ENCODE assay signal across 8 cellular contexts in genomic region chr11:63767415-63768231, GRCh38. TPM values are rescaled to one million over a fixed set of nuclear protein-coding genes. Genes with fewer than 3 reads are reported as not detected.
DNase-seq lines count a peak whose midpoint lies in the region; ATAC-seq and TF ChIP-seq lines count a peak whose summit lies in the region.

No MANE protein-coding gene starts in this region.

- H3K9me3 ChIP-seq in CD4-positive, alpha-beta memory T cell (ENCODE audit: control insufficient read depth in 1 of 2, low read length in 2 of 2), result no peaks in the 10 kb centered on the region
- no peaks in the 10 kb centered on the region for H3K9me3 ChIP-seq in HEK293 (ENCODE audit: control insufficient read depth, insufficient read depth, low read depth, low read length)

- no peaks in the 10 kb centered on the region for H3K36me3 ChIP-seq in CD4-positive, alpha-beta memory T cell (ENCODE audit: insufficient read depth, low read length)
- H3K36me3 ChIP-seq in HEK293 (ENCODE audit: control insufficient read depth in 2 of 2, insufficient read depth in 1 of 2, low read length in 2 of 2), result peaks cover 0 to 27% of the 10 kb centered on the region in 2 experiments; a peak in 1 of 3 replicates

- TF ChIP-seq CTCF in HEK293 (tag by site-specific recombination; IDR thresholded peaks at IDR 0.05), result no peak
- no peak for TF ChIP-seq CTCF in epithelial cell of proximal tubule (conservative IDR thresholded peaks at IDR 0.05; ENCODE audit: low read depth, low read length)

- peak; percentile 19 to 58 (median 34) for DNase-seq in CD4-positive, alpha-beta memory T cell
- peak; percentile 84 for DNase-seq in NCI-H69 (lab: John Stamatoyannopoulos, UW)
- peak; percentile 61 for DNase-seq in activated CD8-positive, alpha-beta memory T cell treated with anti-CD3 and anti-CD28 coated beads, Interleukin-2, amount 10 ng/mL, durations not matched to agents 7 days and 5 days
- DNase-seq in epithelial cell of proximal tubule (ENCODE audit: low read depth), result peak; percentile 18
- DNase-seq in mesenteric fat pad (ENCODE audit: low spot score), result peak; percentile 77
- peak; percentile 38 for DNase-seq in stimulated activated naive CD8-positive, alpha-beta T cell treated with anti-CD3 and anti-CD28 coated beads, Interleukin-15, Interleukin-2, amounts not matched to agents 100 U/mL and 50 U/mL, for 24 hours

- peak overlapping the region; percentile 83 to 94 for H3K4me3 ChIP-seq in CD4-positive, alpha-beta memory T cell (ENCODE audit: low read length in 2 of 2)
- peak overlapping the region; percentile 51 for H3K4me3 ChIP-seq in HEK293 (ENCODE audit: low read depth, low read length)
- H3K4me3 ChIP-seq in epithelial cell of proximal tubule (ENCODE audit: low read depth, low read length), result peak overlapping the region; percentile 85

- H3K27me3 ChIP-seq in CD4-positive, alpha-beta memory T cell (ENCODE audit: insufficient read depth, low read length), result peaks cover 6% of the 10 kb centered on the region

- peaks cover 0 to 6% of the 10 kb centered on the region in 2 donors for H3K36me3 Mint-ChIP-seq in CD4-positive, alpha-beta memory T cell
- H3K36me3 Mint-ChIP-seq in activated CD8-positive, alpha-beta memory T cell treated with anti-CD3 and anti-CD28 coated beads, Interleukin-2, amount 10 ng/mL, durations not matched to agents 7 days and 5 days, result no peaks in the 10 kb centered on the region

- H3K27me3 Mint-ChIP-seq in CD4-positive, alpha-beta memory T cell, result peaks cover 2 to 14% of the 10 kb centered on the region in 2 donors
- peaks cover 24% of the 10 kb centered on the region for H3K27me3 Mint-ChIP-seq in activated CD8-positive, alpha-beta memory T cell treated with anti-CD3 and anti-CD28 coated beads, Interleukin-2, amount 10 ng/mL, durations not matched to agents 7 days and 5 days

- peak; percentile 31 for ATAC-seq in activated CD8-positive, alpha-beta memory T cell treated with anti-CD3 and anti-CD28 coated beads, Interleukin-2, amount 10 ng/mL, durations not matched to agents 7 days and 5 days
- ATAC-seq in stimulated activated naive CD8-positive, alpha-beta T cell treated with anti-CD3 and anti-CD28 coated beads, Interleukin-15, Interleukin-2, amounts not matched to agents 100 U/mL and 50 U/mL, for 24 hours, result peak; percentile 11
- no peak for ATAC-seq in GM21529 (IDR thresholded peaks at IDR 0.05; ENCODE audit: unreplicated experiment)

- peaks cover 3 to 18% (median 7%) of the 10 kb centered on the region in 4 donors for H3K4me1 Mint-ChIP-seq in CD4-positive, alpha-beta memory T cell
- peaks cover 15% of the 10 kb centered on the region for H3K4me1 Mint-ChIP-seq in activated CD8-positive, alpha-beta memory T cell treated with anti-CD3 and anti-CD28 coated beads, Interleukin-2, amount 10 ng/mL, durations not matched to agents 7 days and 5 days

- peak overlapping the region; percentile 69 to 94 (median 83) for H3K27ac Mint-ChIP-seq in CD4-positive, alpha-beta memory T cell
- H3K27ac Mint-ChIP-seq in activated CD8-positive, alpha-beta memory T cell treated with anti-CD3 and anti-CD28 coated beads, Interleukin-2, amount 10 ng/mL, durations not matched to agents 7 days and 5 days, result peak overlapping the region; percentile 70

- POLR2A ChIA-PET in CD4-positive, alpha-beta memory T cell (lab: Charles Lee; ENCODE audit: partially characterized antibody), result interaction anchor here (0.8 to 1.5 kb wide), 6 partner anchors 70 to 926 kb away, joined by 3 to 5 read pairs (median 4); partner anchors contain the start of genes ATL3 and MARK2
- POLR2A ChIA-PET in HEK293 (lab: Yijun Ruan, JAX), result interaction anchor here (1.0 to 2.3 kb wide), 5 partner anchors 10 to 178 kb away, joined by 3 to 10 read pairs (median 6); partner anchors contain the start of genes MARK2 and RTN3

- peak overlapping the region; percentile 87 to 100 (median 94) for H3K4me3 Mint-ChIP-seq in CD4-positive, alpha-beta memory T cell
- H3K4me3 Mint-ChIP-seq in activated CD8-positive, alpha-beta memory T cell treated with anti-CD3 and anti-CD28 coated beads, Interleukin-2, amount 10 ng/mL, durations not matched to agents 7 days and 5 days, result peak overlapping the region; percentile 87

- intact Hi-C loops in CD4-positive, alpha-beta memory T cell (cut with micrococcal nuclease), result loop anchor here (1.0 to 5.0 kb wide), 4 partner anchors 70 to 386 kb away; partner anchors contain the start of gene MARK2

- H3K4me1 ChIP-seq in CD4-positive, alpha-beta memory T cell (ENCODE audit: insufficient read depth, low read length), result peaks cover 13% of the 10 kb centered on the region
- no peaks in the 10 kb centered on the region for H3K4me1 ChIP-seq in HEK293 (ENCODE audit: control insufficient read depth, insufficient read depth, low read length)

- H3K9me3 Mint-ChIP-seq in CD4-positive, alpha-beta memory T cell, result peaks cover 0 to 2% (median 0%) of the 10 kb centered on the region in 8 donors
- no peaks in the 10 kb centered on the region for H3K9me3 Mint-ChIP-seq in activated CD8-positive, alpha-beta memory T cell treated with anti-CD3 and anti-CD28 coated beads, Interleukin-2, amount 10 ng/mL, durations not matched to agents 7 days and 5 days (ENCODE audit: low read depth)

- CTCF ChIA-PET in CD4-positive, alpha-beta memory T cell (lab: Charles Lee; ENCODE audit: partially characterized antibody), result interaction anchor here (0.6 to 2.9 kb wide), 15 partner anchors 12 to 385 kb away, joined by 3 to 10 read pairs (median 4); partner anchors contain the start of genes ATL3 and MARK2
- CTCF ChIA-PET in HEK293 (lab: Yijun Ruan, JAX), result interaction anchor here (0.6 to 2.7 kb wide), 16 partner anchors 10 to 861 kb away, joined by 3 to 14 read pairs (median 4); partner anchors contain the start of gene CHRM1
- CTCF ChIA-PET in activated CD8-positive, alpha-beta memory T cell treated with anti-CD3 and anti-CD28 coated beads, Interleukin-2, amount 10 ng/mL, durations not matched to agents 7 days and 5 days (lab: Charles Lee), result interaction anchor here (0.8 to 4.6 kb wide), 26 partner anchors 12 to 385 kb away, joined by 3 to 21 read pairs (median 4); partner anchors contain the start of genes COX8A, MARK2 and PLAAT4

- H3K27ac ChIP-seq in CD4-positive, alpha-beta memory T cell (ENCODE audit: low read depth, low read length), result peak overlapping the region; percentile 8
- H3K27ac ChIP-seq in HEK293 (ENCODE audit: extremely low read depth, low read depth, low read length), result peak overlapping the region; percentile 71; the same call in 1 of the 2 replicates

TF ChIP-seq in HEK293, 187 proteins besides CTCF, POLR2A, EP300 and RAD21 (continues in another document):
- TF ChIP-seq, protein P1, sequence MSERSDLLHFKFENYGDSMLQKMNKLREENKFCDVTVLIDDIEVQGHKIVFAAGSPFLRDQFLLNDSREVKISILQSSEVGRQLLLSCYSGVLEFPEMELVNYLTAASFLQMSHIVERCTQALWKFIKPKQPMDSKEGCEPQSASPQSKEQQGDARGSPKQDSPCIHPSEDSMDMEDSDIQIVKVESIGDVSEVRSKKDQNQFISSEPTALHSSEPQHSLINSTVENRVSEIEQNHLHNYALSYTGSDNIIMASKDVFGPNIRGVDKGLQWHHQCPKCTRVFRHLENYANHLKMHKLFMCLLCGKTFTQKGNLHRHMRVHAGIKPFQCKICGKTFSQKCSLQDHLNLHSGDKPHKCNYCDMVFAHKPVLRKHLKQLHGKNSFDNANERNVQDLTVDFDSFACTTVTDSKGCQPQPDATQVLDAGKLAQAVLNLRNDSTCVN (tag by site-specific recombination; optimal IDR thresholded peaks at IDR 0.05), result peak; percentile 12
- TF ChIP-seq MYNN (tag by site-specific recombination; IDR thresholded peaks at IDR 0.05; ENCODE audit: borderline replicate concordance) (no peak), SP2 (tag by site-specific recombination; IDR thresholded peaks at IDR 0.05) (peak; percentile 49), PRDM1 (tag by site-specific recombination; IDR thresholded peaks at IDR 0.05) (peak; percentile 77)
- TF ChIP-seq, protein P2, sequence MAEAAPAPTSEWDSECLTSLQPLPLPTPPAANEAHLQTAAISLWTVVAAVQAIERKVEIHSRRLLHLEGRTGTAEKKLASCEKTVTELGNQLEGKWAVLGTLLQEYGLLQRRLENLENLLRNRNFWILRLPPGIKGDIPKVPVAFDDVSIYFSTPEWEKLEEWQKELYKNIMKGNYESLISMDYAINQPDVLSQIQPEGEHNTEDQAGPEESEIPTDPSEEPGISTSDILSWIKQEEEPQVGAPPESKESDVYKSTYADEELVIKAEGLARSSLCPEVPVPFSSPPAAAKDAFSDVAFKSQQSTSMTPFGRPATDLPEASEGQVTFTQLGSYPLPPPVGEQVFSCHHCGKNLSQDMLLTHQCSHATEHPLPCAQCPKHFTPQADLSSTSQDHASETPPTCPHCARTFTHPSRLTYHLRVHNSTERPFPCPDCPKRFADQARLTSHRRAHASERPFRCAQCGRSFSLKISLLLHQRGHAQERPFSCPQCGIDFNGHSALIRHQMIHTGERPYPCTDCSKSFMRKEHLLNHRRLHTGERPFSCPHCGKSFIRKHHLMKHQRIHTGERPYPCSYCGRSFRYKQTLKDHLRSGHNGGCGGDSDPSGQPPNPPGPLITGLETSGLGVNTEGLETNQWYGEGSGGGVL (tag by site-specific recombination; IDR thresholded peaks at IDR 0.05), result peak; percentile 23; the same call in 1 of the 2 replicates
- TF ChIP-seq, protein P3, sequence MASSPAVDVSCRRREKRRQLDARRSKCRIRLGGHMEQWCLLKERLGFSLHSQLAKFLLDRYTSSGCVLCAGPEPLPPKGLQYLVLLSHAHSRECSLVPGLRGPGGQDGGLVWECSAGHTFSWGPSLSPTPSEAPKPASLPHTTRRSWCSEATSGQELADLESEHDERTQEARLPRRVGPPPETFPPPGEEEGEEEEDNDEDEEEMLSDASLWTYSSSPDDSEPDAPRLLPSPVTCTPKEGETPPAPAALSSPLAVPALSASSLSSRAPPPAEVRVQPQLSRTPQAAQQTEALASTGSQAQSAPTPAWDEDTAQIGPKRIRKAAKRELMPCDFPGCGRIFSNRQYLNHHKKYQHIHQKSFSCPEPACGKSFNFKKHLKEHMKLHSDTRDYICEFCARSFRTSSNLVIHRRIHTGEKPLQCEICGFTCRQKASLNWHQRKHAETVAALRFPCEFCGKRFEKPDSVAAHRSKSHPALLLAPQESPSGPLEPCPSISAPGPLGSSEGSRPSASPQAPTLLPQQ (tag by site-specific recombination; IDR thresholded peaks at IDR 0.05), result peak; percentile 86

RNA-seq across cellular contexts. Expression of gene ZFTA, which starts 1.0 kb away (rescaled TPM):
- total RNA-seq in CD4-positive, alpha-beta memory T cell, result 1 to 10 TPM; 1.4 to 1.7 TPM
- under 1 TPM in 1 of 2 donors, not detected in 1; 0.06 TPM for polyA plus RNA-seq in CD4-positive, alpha-beta memory T cell
- total RNA-seq in activated CD8-positive, alpha-beta memory T cell treated with anti-CD3 and anti-CD28 coated beads, Interleukin-2, amount 10 ng/mL, durations not matched to agents 7 days and 5 days, result 1 to 10 TPM; 2.6 to 4.2 TPM
- total RNA-seq in epithelial cell of proximal tubule, result 12.7 and 17.4 TPM in 2 replicates
- 15.3 TPM for total RNA-seq in mesenteric fat pad

RNA-seq across cellular contexts. Expression of gene SPINDOC, which starts 45.6 kb away (rescaled TPM):
- total RNA-seq in CD4-positive, alpha-beta memory T cell, result 10 to 100 TPM; 12.0 to 14.8 TPM
- under 1 TPM; 0.63 to 0.95 TPM for polyA plus RNA-seq in CD4-positive, alpha-beta memory T cell
- 10 to 100 TPM; 53.4 to 55.8 TPM for total RNA-seq in activated CD8-positive, alpha-beta memory T cell treated with anti-CD3 and anti-CD28 coated beads, Interleukin-2, amount 10 ng/mL, durations not matched to agents 7 days and 5 days
- 50.9 and 57.4 TPM in 2 replicates for total RNA-seq in epithelial cell of proximal tubule
- total RNA-seq in mesenteric fat pad, result 16.2 TPM

Comparison
In these comparisons a context has a peak if more than half of its experiments do, and no peak if none do; other contexts are left out.
1. DNase-seq: peak in every context shown above with its lines; median percentile 84 in NCI-H69; 77 in mesenteric fat pad; 61 in activated CD8-positive, alpha-beta memory T cell treated with anti-CD3 and anti-CD28 coated beads, Interleukin-2, amount 10 ng/mL, durations not matched to agents 7 days and 5 days; 38 in stimulated activated naive CD8-positive, alpha-beta T cell treated with anti-CD3 and anti-CD28 coated beads, Interleukin-15, Interleukin-2, amounts not matched to agents 100 U/mL and 50 U/mL, for 24 hours; 34 in CD4-positive, alpha-beta memory T cell; 18 in epithelial cell of proximal tubule.